Comparison of ENCODE assay signal across 1 cellular context in the genomic region with DNA sequence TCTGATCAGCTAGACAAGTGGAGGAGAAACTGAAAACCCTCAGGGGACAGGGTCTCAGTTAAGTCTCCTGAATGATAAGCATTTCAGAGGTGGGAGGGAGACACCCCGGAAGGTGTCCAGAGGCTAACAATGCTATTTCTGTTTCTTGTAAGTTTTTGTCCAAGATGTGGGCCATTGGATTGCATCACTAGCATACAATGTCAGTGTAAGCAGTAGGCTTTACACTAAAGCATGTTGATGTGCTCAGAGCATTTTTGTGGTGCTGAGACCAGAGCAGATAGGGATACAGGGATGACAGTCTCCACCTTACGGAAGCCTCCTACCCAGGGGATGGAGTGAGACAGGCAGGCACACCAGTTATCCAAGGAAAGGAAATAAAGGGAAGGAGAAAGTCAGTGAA.
TF ChIP-seq lines count a peak whose summit lies in the region.

No MANE protein-coding gene starts in this region.

TF ChIP-seq in HepG2, 621 proteins besides CTCF, POLR2A, EP300 and RAD21:
- TF ChIP-seq, protein P1, sequence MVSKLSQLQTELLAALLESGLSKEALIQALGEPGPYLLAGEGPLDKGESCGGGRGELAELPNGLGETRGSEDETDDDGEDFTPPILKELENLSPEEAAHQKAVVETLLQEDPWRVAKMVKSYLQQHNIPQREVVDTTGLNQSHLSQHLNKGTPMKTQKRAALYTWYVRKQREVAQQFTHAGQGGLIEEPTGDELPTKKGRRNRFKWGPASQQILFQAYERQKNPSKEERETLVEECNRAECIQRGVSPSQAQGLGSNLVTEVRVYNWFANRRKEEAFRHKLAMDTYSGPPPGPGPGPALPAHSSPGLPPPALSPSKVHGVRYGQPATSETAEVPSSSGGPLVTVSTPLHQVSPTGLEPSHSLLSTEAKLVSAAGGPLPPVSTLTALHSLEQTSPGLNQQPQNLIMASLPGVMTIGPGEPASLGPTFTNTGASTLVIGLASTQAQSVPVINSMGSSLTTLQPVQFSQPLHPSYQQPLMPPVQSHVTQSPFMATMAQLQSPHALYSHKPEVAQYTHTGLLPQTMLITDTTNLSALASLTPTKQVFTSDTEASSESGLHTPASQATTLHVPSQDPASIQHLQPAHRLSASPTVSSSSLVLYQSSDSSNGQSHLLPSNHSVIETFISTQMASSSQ (IDR thresholded peaks at IDR 0.05; ENCODE audit: low read depth) = no peak
- TF ChIP-seq, protein P1 (CRISPR knock-in tag; IDR thresholded peaks at IDR 0.05; ENCODE audit: borderline replicate concordance) = no peak
- peak; percentile 56; the same call in 1 of the 2 replicates for TF ChIP-seq CEBPB (IDR thresholded peaks at IDR 0.05; ENCODE audit: borderline replicate concordance, low read depth, low read length)
- 0 out of 2 replicates have a peak, but pooled peaks have one; percentile 16 for TF ChIP-seq CEBPG (CRISPR knock-in tag; IDR thresholded peaks at IDR 0.05)
- TF ChIP-seq, protein P2, sequence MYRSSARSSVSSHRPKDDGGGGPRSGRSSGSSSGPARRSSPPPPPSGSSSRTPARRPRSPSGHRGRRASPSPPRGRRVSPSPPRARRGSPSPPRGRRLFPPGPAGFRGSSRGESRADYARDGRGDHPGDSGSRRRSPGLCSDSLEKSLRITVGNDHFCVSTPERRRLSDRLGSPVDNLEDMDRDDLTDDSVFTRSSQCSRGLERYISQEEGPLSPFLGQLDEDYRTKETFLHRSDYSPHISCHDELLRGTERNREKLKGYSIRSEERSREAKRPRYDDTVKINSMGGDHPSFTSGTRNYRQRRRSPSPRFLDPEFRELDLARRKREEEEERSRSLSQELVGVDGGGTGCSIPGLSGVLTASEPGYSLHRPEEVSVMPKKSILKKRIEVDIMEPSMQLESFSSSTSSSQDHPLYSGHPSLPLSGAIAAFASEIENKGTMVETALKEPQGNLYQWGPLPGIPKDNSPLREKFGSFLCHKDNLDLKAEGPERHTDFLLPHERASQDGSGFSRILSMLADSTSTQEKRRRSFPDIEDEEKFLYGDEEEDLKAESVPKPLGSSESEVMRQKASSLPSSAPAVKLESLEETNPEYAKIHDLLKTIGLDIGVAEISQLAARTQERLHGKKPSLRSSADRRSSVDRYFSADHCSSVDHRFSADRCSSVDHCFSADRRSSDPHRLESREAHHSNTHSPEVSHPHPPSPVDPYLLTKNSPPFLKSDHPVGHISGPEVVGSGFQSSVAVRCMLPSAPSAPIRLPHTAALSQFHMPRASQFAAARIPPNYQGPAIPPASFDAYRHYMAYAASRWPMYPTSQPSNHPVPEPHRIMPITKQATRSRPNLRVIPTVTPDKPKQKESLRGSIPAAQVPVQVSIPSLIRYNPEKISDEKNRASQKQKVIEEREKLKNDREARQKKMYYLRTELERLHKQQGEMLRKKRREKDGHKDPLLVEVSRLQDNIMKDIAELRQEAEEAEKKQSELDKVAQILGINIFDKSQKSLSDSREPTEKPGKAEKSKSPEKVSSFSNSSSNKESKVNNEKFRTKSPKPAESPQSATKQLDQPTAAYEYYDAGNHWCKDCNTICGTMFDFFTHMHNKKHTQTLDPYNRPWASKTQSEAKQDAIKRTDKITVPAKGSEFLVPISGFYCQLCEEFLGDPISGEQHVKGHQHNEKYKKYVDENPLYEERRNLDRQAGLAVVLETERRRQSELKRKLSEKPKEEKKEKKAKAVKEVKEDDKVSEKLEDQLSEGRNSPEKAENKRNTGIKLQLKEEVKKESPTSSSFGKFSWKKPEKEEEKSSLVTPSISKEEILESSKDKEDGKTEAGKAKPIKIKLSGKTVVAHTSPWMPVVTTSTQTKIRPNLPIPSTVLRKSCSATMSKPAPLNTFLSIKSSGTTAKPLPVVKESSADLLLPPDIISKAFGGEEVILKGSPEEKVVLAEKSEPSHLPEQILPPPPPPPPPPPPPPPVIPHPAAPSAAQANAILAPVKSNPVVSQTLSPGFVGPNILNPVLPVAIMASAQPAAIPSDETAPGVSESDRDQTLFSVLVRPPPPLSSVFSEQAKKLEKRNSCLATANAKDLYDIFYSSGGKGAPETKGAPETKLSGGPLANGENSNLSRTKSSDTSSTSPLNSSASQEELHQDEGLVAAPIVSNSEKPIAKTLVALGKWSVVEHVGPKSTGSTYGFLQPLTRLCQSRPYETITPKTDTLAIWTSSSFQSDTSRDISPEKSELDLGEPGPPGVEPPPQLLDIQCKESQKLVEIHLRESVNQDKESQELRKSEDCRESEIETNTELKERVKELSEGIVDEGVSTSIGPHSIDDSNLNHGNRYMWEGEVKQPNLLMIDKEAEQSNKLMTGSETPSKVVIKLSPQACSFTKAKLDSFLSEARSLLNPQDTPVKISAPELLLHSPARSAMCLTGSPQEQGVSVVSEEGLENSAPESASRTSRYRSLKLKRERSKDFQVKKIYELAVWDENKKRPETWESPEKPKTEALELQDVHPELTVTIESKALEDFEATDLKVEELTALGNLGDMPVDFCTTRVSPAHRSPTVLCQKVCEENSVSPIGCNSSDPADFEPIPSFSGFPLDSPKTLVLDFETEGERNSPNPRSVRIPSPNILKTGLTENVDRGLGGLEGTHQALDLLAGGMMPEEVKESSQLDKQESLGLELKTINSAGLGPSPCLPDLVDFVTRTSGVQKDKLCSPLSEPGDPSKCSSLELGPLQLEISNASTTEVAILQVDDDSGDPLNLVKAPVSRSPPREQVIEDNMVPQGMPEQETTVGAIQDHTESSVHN (CRISPR knock-in tag; IDR thresholded peaks at IDR 0.05) = no peak
TF ChIP-seq in HepG2: peak in this region for 2.
